Comparison of ENCODE assay signal across 17 cellular contexts in the genomic region with DNA sequence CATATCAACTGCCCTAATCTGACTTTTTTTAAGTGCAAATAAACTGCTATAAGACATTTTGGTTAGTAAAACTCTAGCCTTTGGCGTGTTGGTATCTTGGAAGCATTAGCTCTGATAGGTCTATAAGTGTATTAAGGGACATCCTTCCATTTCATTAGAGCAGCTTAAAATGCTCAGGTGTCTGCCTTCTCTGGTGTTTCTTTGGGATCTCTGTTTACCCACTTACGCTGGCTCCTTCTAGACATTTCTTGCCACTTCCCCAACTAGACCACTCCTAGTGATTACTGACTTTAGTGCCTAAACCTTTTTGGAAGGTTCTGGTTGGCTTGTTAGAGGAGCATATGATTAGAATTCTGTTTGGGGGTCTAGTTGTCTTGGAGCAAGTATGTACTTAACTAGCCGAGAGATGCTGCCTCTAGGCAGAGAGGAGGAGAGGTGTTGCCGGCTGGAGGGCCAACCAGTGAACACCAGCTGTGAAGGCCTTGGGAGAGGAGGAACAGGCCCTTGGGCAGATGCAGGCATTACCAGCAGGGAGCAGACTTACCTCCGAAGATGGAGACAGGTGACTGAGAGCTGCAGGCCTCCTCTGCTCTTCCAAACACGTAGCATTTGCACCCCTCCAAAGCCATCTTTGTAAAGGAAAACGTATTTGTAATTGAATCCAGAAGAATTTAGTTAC. TPM values are rescaled to one million over a fixed set of nuclear protein-coding genes. Genes with fewer than 3 reads are reported as not detected.
A peak's percentile ranks its signal among the peaks of the same experiment; 100 is the strongest.
DNase-seq lines count a peak whose midpoint lies in the region; ATAC-seq, FAIRE-seq and TF ChIP-seq lines count a peak whose summit lies in the region.
"Had no signal": no experiment of that assay in that cellular context is flagged by ENCODE, and none has a peak within 500 bp of the region (broad histone marks: within the 10 kb centered on the region; RNA-seq: fewer than 3 reads in every experiment).

No MANE protein-coding gene starts in this region.

- in situ Hi-C loops in HepG2 (cut with HindIII; ENCODE audit: extremely low pct_ligation_motif_present, low pct_unique_long_range_greater_than_20kb) = no loop called here

- no peak for DNase-seq in HepG2 (ENCODE audit: low spot score)
- DNase-seq in right lobe of liver = no peak
- peak; percentile 46 for DNase-seq in HuH-7 (ENCODE audit: low spot score)
- peak; percentile 9 for DNase-seq in hepatic stellate cell (ENCODE audit: low spot score)
- peak; percentile 39 for DNase-seq in ureter (ENCODE audit: low spot score)
- DNase-seq in NCI-H2081 (lab: John Stamatoyannopoulos, UW) = no peak
- no peak for DNase-seq in uterus
- DNase-seq: activated effector memory CD4-positive, alpha-beta T cell treated with Interleukin-2 at 50 U/mL for 16 hours; IMR-90; MV-4-11; stimulated activated naive CD4-positive, alpha-beta T cell treated with Interleukin-2 at 50 U/mL for 16 hours had no signal

- H3K9ac ChIP-seq in HepG2 (ENCODE audit: insufficient read depth, low read depth, low read length) = peak overlapping the region; percentile 70
- H3K9ac ChIP-seq: parathyroid adenoma had no signal

- H3K4me1 ChIP-seq in HepG2 (ENCODE audit: insufficient read depth, low read length) (peaks cover 68% of the 10 kb centered on the region), right lobe of liver (peaks cover 0 to under 1% (median 0%) of the 10 kb centered on the region in 4 donors), uterus (no peaks in the 10 kb centered on the region)
- H3K4me1 ChIP-seq: ascending aorta, heart right ventricle, parathyroid adenoma had no signal

- CTCF ChIA-PET in HepG2 (lab: Yijun Ruan, JAX; ENCODE audit: low intra/inter-chr PET ratio, low total read pairs) = no interaction called here

- H3K79me2 ChIP-seq in HepG2 (ENCODE audit: insufficient read depth, low read length) = no peaks in the 10 kb centered on the region
- H3K79me2 ChIP-seq: parathyroid adenoma had no signal

- TF ChIP-seq RAD21 in HepG2 (CRISPR knock-in tag; IDR thresholded peaks at IDR 0.05) = no peak

- no peak; the same call in 2 of the 3 replicates for ATAC-seq in HepG2
- ATAC-seq in right lobe of liver = no peak
- ATAC-seq in HG03565 (IDR thresholded peaks at IDR 0.05; ENCODE audit: unreplicated experiment) = no peak
- ATAC-seq: heart right ventricle, left colon, T-cell had no signal

- no peak for TF ChIP-seq EP300 in HepG2 (IDR thresholded peaks at IDR 0.05; ENCODE audit: low read depth in 2 of 2, low read length in 2 of 2)
- no peak for TF ChIP-seq EP300 in HepG2 (CRISPR knock-in tag; IDR thresholded peaks at IDR 0.05; ENCODE audit: borderline replicate concordance)

- 88% methylated on average over 7 of the region's 7 CpGs for WGBS in HepG2 (ENCODE audit: low lambda C conversion rate)
- WGBS in right lobe of liver (ENCODE audit: insufficient coverage, low coverage, low lambda C conversion rate, missing lambda C conversion rate) = 91% methylated on average over 6 of the region's 7 CpGs

- peak overlapping the region; percentile 75 for H3K4me2 ChIP-seq in HepG2 (ENCODE audit: low read depth, low read length)

- H3K4me3 ChIP-seq in HepG2 (replicated peaks in 1 of 3; ENCODE audit: insufficient read depth in 1 of 3, low read depth in 2 of 3, low read length in 3 of 3) = peak overlapping the region in 2 of 3 experiments; percentile 10 to 44; a peak in 3 of 6 replicates
- no peak overlapping the region for H3K4me3 ChIP-seq in right lobe of liver
- H3K4me3 ChIP-seq in uterus = no peak overlapping the region
- H3K4me3 ChIP-seq: ascending aorta, heart right ventricle had no signal

- H2AFZ ChIP-seq in HepG2 (ENCODE audit: low read length) = no peak overlapping the region
- H2AFZ ChIP-seq: parathyroid adenoma had no signal

- H3K9me3 ChIP-seq in HepG2 (ENCODE audit: low read length) (no peaks in the 10 kb centered on the region), right lobe of liver (no peaks in the 10 kb centered on the region), uterus (no peaks in the 10 kb centered on the region)
- H3K9me3 ChIP-seq: ascending aorta, heart right ventricle had no signal

- H3K36me3 ChIP-seq in HepG2 (replicated peaks in 1 of 2; ENCODE audit: control insufficient read depth in 1 of 2, insufficient read depth in 2 of 2, low read length in 2 of 2) (peaks cover 15 to 53% of the 10 kb centered on the region in 2 experiments), right lobe of liver (peaks cover 7 to 78% (median 28%) of the 10 kb centered on the region in 4 donors), uterus (no peaks in the 10 kb centered on the region)

- POLR2A ChIA-PET in HepG2 (lab: Yijun Ruan, JAX) = interaction anchor here (1.2 to 1.9 kb wide), 7 partner anchors 44 to 222 kb away, joined by 3 to 11 read pairs (median 5); partner anchors contain the start of genes AARS1, DDX19A, EXOSC6 and PDPR

- H4K20me1 ChIP-seq in HepG2 (ENCODE audit: insufficient read depth, low read length) = no peaks in the 10 kb centered on the region

- peak overlapping the region; percentile 91 for H3K27ac ChIP-seq in HepG2 (ENCODE audit: extremely low read length, insufficient read depth, low read length)
- no peak overlapping the region for H3K27ac ChIP-seq in right lobe of liver
- no peak overlapping the region for H3K27ac ChIP-seq in uterus
- H3K27ac ChIP-seq: ascending aorta, heart right ventricle, parathyroid adenoma had no signal

- no peak for TF ChIP-seq POLR2A in HepG2 (IDR thresholded peaks at IDR 0.05; ENCODE audit: insufficient read depth in 1 of 2, low read depth in 2 of 2, low read length in 2 of 2)
- TF ChIP-seq POLR2A in right lobe of liver (IDR thresholded peaks at IDR 0.05) = no peak
- TF ChIP-seq POLR2A in uterus (IDR thresholded peaks at IDR 0.05) = no peak

- BruUV-seq in HepG2 (replicated peaks; lab: Mats Ljungman, UMichigan) = TSS peak; percentile 62

- peak; percentile 54 for TF ChIP-seq CTCF in HepG2 (CRISPR knock-in tag; IDR thresholded peaks at IDR 0.05)
- TF ChIP-seq CTCF in right lobe of liver (IDR thresholded peaks at IDR 0.05) = no peak
- TF ChIP-seq CTCF in uterus (IDR thresholded peaks at IDR 0.05) = no peak

- intact Hi-C loops in HepG2 (cut with micrococcal nuclease; ENCODE audit: unreplicated experiment) (loop anchor here (10.0 kb wide), 1 partner anchor 94 kb away; no protein-coding TSS in a partner anchor), right lobe of liver (cut with DNase I) (loop anchor here in 1 of 2 donors (10.0 kb wide), 1 partner anchor 106 kb away; no protein-coding TSS in a partner anchor), uterus (cut with DNase I; ENCODE audit: low total_unique reads) (no loop called here)

- H3K27me3 ChIP-seq in HepG2 (ENCODE audit: control insufficient read depth in 1 of 2, insufficient read depth in 2 of 2, low read length in 2 of 2) (no peaks in the 10 kb centered on the region), right lobe of liver (no peaks in the 10 kb centered on the region), uterus (no peaks in the 10 kb centered on the region)
- H3K27me3 ChIP-seq: ascending aorta, heart right ventricle had no signal

- no peak for FAIRE-seq in HepG2 (lab: Jason Lieb, UNC)

RNA-seq across cellular contexts. Expression of gene CLEC18C, which starts 15.2 kb away (rescaled TPM):
- total RNA-seq in HepG2 (2016; rRNA removed; fragmentation: Illumina TruSeq; extraction: Trizol) (0.13 and 0.15 TPM in 2 replicates), right lobe of liver (under 1 TPM in 4 of 6 experiments, not detected in 2; 0.10 to 0.56 (median 0.47) TPM), ureter (0.96 TPM), uterus (1 to 10 TPM in 1 of 4 donors, under 1 TPM in 1, not detected in 2; 0.28 to 1.0 TPM)
- total RNA-seq in HepG2 (2016; cell fraction: cytosol; rRNA removed; fragmentation: Illumina TruSeq; extraction: Trizol; ENCODE audit: low read depth) = not detected in 2 replicates
- total RNA-seq in HepG2 (2016; cell fraction: insoluble cytoplasmic fraction; rRNA removed; fragmentation: Illumina TruSeq; extraction: Trizol) = not detected in 2 replicates
- not detected in 2 replicates for total RNA-seq in HepG2 (2016; cell fraction: membrane; rRNA removed; fragmentation: Illumina TruSeq; extraction: Trizol)
- total RNA-seq in HepG2 (2016; cell fraction: nucleus; rRNA removed; fragmentation: Illumina TruSeq; extraction: Trizol) = 0.66 TPM in 1 of 2 replicates, not detected in the other
- 0.29 and 0.50 TPM in 2 replicates for polyA plus RNA-seq in HepG2 (2011; rRNA removed)
- 0.13 and 0.29 TPM in 2 replicates for polyA plus RNA-seq in HepG2 (2011; cell fraction: cytosol; rRNA removed)
- 2.9 and 3.6 TPM in 2 replicates for polyA plus RNA-seq in HepG2 (2011; cell fraction: nucleus; rRNA removed)
- 0.28 and 0.29 TPM in 2 replicates for polyA plus RNA-seq in HepG2 (2012)
- not detected in 2 replicates for polyA plus RNA-seq in HepG2 (2016; cell fraction: cytosol; fragmentation: Illumina TruSeq; extraction: Trizol; ENCODE audit: low read depth)
- not detected in 2 replicates for polyA plus RNA-seq in HepG2 (2016; cell fraction: insoluble cytoplasmic fraction; fragmentation: Illumina TruSeq; extraction: Trizol; ENCODE audit: low read depth)
- not detected in 2 replicates for polyA plus RNA-seq in HepG2 (2016; cell fraction: membrane; fragmentation: Illumina TruSeq; extraction: Trizol; ENCODE audit: low read depth)
- polyA plus RNA-seq in HepG2 (2016; cell fraction: nucleus; fragmentation: Illumina TruSeq; extraction: Trizol; ENCODE audit: insufficient read depth, low read depth) = 0.59 TPM in 1 of 2 replicates, not detected in the other
- polyA minus RNA-seq in HepG2 (2011; rRNA and poly(A)+ RNA removed; ENCODE audit: low replicate concordance) = 0.37 and 2.3 TPM in 2 replicates
- polyA minus RNA-seq in HepG2 (2011; cell fraction: cytosol; rRNA and poly(A)+ RNA removed) = not detected in 2 replicates
- polyA minus RNA-seq in HepG2 (2011; cell fraction: nucleus; rRNA and poly(A)+ RNA removed) = 1.2 and 3.0 TPM in 2 replicates
- total RNA-seq: ascending aorta, IMR-90 had no signal

RNA-seq across cellular contexts. Expression of gene PDPR, which starts 44.3 kb away (rescaled TPM):
- 7.2 and 19.5 TPM in 2 replicates for total RNA-seq in HepG2 (2016; rRNA removed; fragmentation: Illumina TruSeq; extraction: Trizol)
- 4.1 and 4.7 TPM in 2 replicates for total RNA-seq in HepG2 (2016; cell fraction: cytosol; rRNA removed; fragmentation: Illumina TruSeq; extraction: Trizol; ENCODE audit: low read depth)
- 6.8 and 18.8 TPM in 2 replicates for total RNA-seq in HepG2 (2016; cell fraction: insoluble cytoplasmic fraction; rRNA removed; fragmentation: Illumina TruSeq; extraction: Trizol)
- total RNA-seq in HepG2 (2016; cell fraction: membrane; rRNA removed; fragmentation: Illumina TruSeq; extraction: Trizol) = 3.9 TPM in 2 replicates
- total RNA-seq in HepG2 (2016; cell fraction: nucleus; rRNA removed; fragmentation: Illumina TruSeq; extraction: Trizol) = 25.7 and 29.8 TPM in 2 replicates
- polyA plus RNA-seq in HepG2 (2011; rRNA removed) = 29.9 and 30.6 TPM in 2 replicates
- 18.1 and 18.9 TPM in 2 replicates for polyA plus RNA-seq in HepG2 (2011; cell fraction: cytosol; rRNA removed)
- 46.6 and 49.7 TPM in 2 replicates for polyA plus RNA-seq in HepG2 (2011; cell fraction: nucleus; rRNA removed)
- 17.6 and 18.4 TPM in 2 replicates for polyA plus RNA-seq in HepG2 (2012)
- polyA plus RNA-seq in HepG2 (2016; cell fraction: cytosol; fragmentation: Illumina TruSeq; extraction: Trizol; ENCODE audit: low read depth) = 0.85 and 0.92 TPM in 2 replicates
- polyA plus RNA-seq in HepG2 (2016; cell fraction: insoluble cytoplasmic fraction; fragmentation: Illumina TruSeq; extraction: Trizol; ENCODE audit: low read depth) = 5.4 and 6.4 TPM in 2 replicates
- polyA plus RNA-seq in HepG2 (2016; cell fraction: membrane; fragmentation: Illumina TruSeq; extraction: Trizol; ENCODE audit: low read depth) = 1.9 TPM in 2 replicates
- 41.4 and 43.2 TPM in 2 replicates for polyA plus RNA-seq in HepG2 (2016; cell fraction: nucleus; fragmentation: Illumina TruSeq; extraction: Trizol; ENCODE audit: insufficient read depth, low read depth)
- polyA minus RNA-seq in HepG2 (2011; rRNA and poly(A)+ RNA removed; ENCODE audit: low replicate concordance) = 61.1 and 96.4 TPM in 2 replicates
- polyA minus RNA-seq in HepG2 (2011; cell fraction: cytosol; rRNA and poly(A)+ RNA removed) = 25.1 and 32.3 TPM in 2 replicates
- 50.5 and 53.6 TPM in 2 replicates for polyA minus RNA-seq in HepG2 (2011; cell fraction: nucleus; rRNA and poly(A)+ RNA removed)
- total RNA-seq in right lobe of liver = 10 to 100 TPM in 1 of 6 experiments, 1 to 10 TPM in 5; 6.5 to 10.1 (median 8.3) TPM
- total RNA-seq in ureter = 47.4 TPM
- total RNA-seq in uterus = 10 to 100 TPM; 23.2 to 63.8 (median 44.2) TPM

Comparison
In these comparisons a context has a peak if more than half of its experiments do, and no peak if none do; other contexts are left out.
1. H3K4me3 ChIP-seq: peak in HepG2 (2 of 3); none in right lobe of liver (0 of 3) and uterus (0 of 2).
2. DNase-seq: peak in HuH-7 (single experiment), hepatic stellate cell (single experiment) and ureter (single experiment); none in HepG2 (single experiment), right lobe of liver (0 of 3), NCI-H2081 (0 of 2) and uterus (0 of 2).